ENCODE assay signal across 1 cellular context in genomic region chr7:111067682-111068081, GRCh38.
TF ChIP-seq lines count a peak whose summit lies in the region.

No MANE protein-coding gene starts in this region.

TF ChIP-seq in K562, 482 proteins besides CTCF, POLR2A, EP300 and RAD21 (continues in another document):
- TF ChIP-seq SRSF9 (IDR thresholded peaks at IDR 0.05; ENCODE audit: borderline replicate concordance, low read depth, low read length) (no peak), POLR2G (IDR thresholded peaks at IDR 0.05; ENCODE audit: low read depth, low read length) (no peak), ZNF280A (IDR thresholded peaks at IDR 0.05; ENCODE audit: low read depth, partially characterized antibody) (no peak), HNRNPL (IDR thresholded peaks at IDR 0.05; ENCODE audit: low read depth, low read length) (no peak), C11orf30 (IDR thresholded peaks at IDR 0.05; ENCODE audit: low read depth) (peak; percentile 55; the same call in 1 of the 2 replicates), ZNF274 (IDR thresholded peaks at IDR 0.05; ENCODE audit: borderline replicate concordance, low read depth, low read length) (no peak), ILF3 (IDR thresholded peaks at IDR 0.05; ENCODE audit: borderline replicate concordance) (no peak), ZSCAN29 (IDR thresholded peaks at IDR 0.05) (no peak), JUNB (CRISPR knock-in tag; conservative IDR thresholded peaks at IDR 0.05) (no peak), DNMT1 (IDR thresholded peaks at IDR 0.05) (no peak), SMARCC2 (IDR thresholded peaks at IDR 0.05; ENCODE audit: low read depth) (peak; percentile 37; the same call in 1 of the 2 replicates), KAT8 (IDR thresholded peaks at IDR 0.05; ENCODE audit: low read depth) (no peak), ARID1B (IDR thresholded peaks at IDR 0.05) (peak; percentile 40), GTF2F1 (IDR thresholded peaks at IDR 0.05; ENCODE audit: low read depth, low read length) (no peak), ZBTB43 (CRISPR knock-in tag; IDR thresholded peaks at IDR 0.05) (no peak), MAFG (tag; conservative IDR thresholded peaks at IDR 0.05) (0 out of 2 replicates have a peak, but pooled peaks have one; percentile 32), CHAMP1 (IDR thresholded peaks at IDR 0.05) (no peak), SMARCA4 (IDR thresholded peaks at IDR 0.05) (peak; percentile 38; the same call in 1 of the 2 replicates), ZNF830 (CRISPR knock-in tag; IDR thresholded peaks at IDR 0.05) (no peak), ZNF57 (CRISPR knock-in tag; IDR thresholded peaks at IDR 0.05) (no peak), CBX3 (IDR thresholded peaks at IDR 0.05; ENCODE audit: borderline replicate concordance in 1 of 2, low read length in 2 of 2) (no peak), MCM3 (IDR thresholded peaks at IDR 0.05) (no peak), THAP12 (CRISPR knock-in tag; IDR thresholded peaks at IDR 0.05) (no peak), AFF1 (IDR thresholded peaks at IDR 0.05; ENCODE audit: low read depth in 1 of 2, partially characterized antibody in 2 of 2) (no peak), GTF3C2 (IDR thresholded peaks at IDR 0.05; ENCODE audit: borderline replicate concordance, extremely low read depth, insufficient read length) (no peak), JUN (IDR thresholded peaks at IDR 0.05; ENCODE audit: borderline replicate concordance, low read depth, low read length) (no peak), JUN (CRISPR knock-in tag; IDR thresholded peaks at IDR 0.05; ENCODE audit: borderline replicate concordance) (no peak), ZNF76 (CRISPR knock-in tag; IDR thresholded peaks at IDR 0.05; ENCODE audit: borderline replicate concordance) (no peak), PTTG1 (tag; IDR thresholded peaks at IDR 0.05; ENCODE audit: low read depth) (no peak), BRCA1 (IDR thresholded peaks at IDR 0.05) (no peak), BRCA1 (CRISPR knock-in tag; IDR thresholded peaks at IDR 0.05) (no peak), GATAD2B (IDR thresholded peaks at IDR 0.05; ENCODE audit: borderline replicate concordance) (0 out of 2 replicates have a peak, but pooled peaks have one; percentile 42), NR4A1 (CRISPR knock-in tag; IDR thresholded peaks at IDR 0.05) (no peak), NR4A1 (tag; IDR thresholded peaks at IDR 0.05) (no peak), ZNF586 (CRISPR knock-in tag; conservative IDR thresholded peaks at IDR 0.05) (no peak), DPF2 (IDR thresholded peaks at IDR 0.05) (0 out of 2 replicates have a peak, but pooled peaks have one; percentile 20), E2F1 (CRISPR knock-in tag; IDR thresholded peaks at IDR 0.05) (no peak), ETS2 (tag; IDR thresholded peaks at IDR 0.05; ENCODE audit: borderline replicate concordance, poor library complexity, severe bottlenecking) (no peak), GTF2E2 (tag; IDR thresholded peaks at IDR 0.05) (no peak), FOXO4 (CRISPR knock-in tag; IDR thresholded peaks at IDR 0.05) (no peak), SETDB1 (IDR thresholded peaks at IDR 0.05; ENCODE audit: low read length) (no peak), ZNF12 (CRISPR knock-in tag; IDR thresholded peaks at IDR 0.05) (no peak), COPS2 (conservative IDR thresholded peaks at IDR 0.05) (no peak), CEBPG (CRISPR knock-in tag; IDR thresholded peaks at IDR 0.05) (no peak), CEBPG (tag; conservative IDR thresholded peaks at IDR 0.05 in 1 of 2, IDR thresholded peaks at IDR 0.05 in 1 of 2) (no peak), TFE3 (CRISPR knock-in tag; IDR thresholded peaks at IDR 0.05) (no peak), RBM17 (IDR thresholded peaks at IDR 0.05; ENCODE audit: borderline replicate concordance, low read depth, low read length) (no peak), ELF4 (CRISPR knock-in tag; IDR thresholded peaks at IDR 0.05) (no peak), PCBP1 (IDR thresholded peaks at IDR 0.05; ENCODE audit: low read depth, low read length, poor library complexity, severe bottlenecking) (no peak), PHB2 (IDR thresholded peaks at IDR 0.05; ENCODE audit: low read depth) (no peak), NFE2 (IDR thresholded peaks at IDR 0.05; ENCODE audit: low read depth) (peak; percentile 72), FOXP1 (CRISPR knock-in tag; IDR thresholded peaks at IDR 0.05) (no peak)
